ENCODE assay signal across 1 cellular context in the genomic region with DNA sequence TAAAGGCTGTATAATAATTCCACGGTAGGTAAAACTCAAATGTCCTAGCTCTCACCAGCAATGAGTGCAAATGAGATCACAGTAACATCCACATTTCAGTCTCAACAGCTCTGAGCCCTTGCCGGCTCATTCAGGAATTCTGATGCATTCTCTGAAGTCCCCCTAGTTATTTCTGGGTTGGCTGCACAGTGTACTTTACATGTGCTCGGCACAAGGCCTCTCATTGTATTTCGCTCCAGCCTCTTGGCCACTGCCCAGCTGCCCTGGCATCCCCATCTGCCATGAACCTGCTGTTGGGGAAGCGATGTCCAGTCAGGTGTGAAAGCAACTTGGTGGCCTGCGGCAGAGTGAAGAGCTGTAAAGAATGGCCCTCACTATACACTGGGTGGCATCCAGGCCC.
A peak's percentile ranks its signal among the peaks of the same experiment; 100 is the strongest.
TF ChIP-seq lines count a peak whose summit lies in the region.

No MANE protein-coding gene starts in this region.

TF ChIP-seq in Ishikawa, 13 proteins besides CTCF, POLR2A, EP300 and RAD21 (continued from another document):
- TF ChIP-seq, protein P1, sequence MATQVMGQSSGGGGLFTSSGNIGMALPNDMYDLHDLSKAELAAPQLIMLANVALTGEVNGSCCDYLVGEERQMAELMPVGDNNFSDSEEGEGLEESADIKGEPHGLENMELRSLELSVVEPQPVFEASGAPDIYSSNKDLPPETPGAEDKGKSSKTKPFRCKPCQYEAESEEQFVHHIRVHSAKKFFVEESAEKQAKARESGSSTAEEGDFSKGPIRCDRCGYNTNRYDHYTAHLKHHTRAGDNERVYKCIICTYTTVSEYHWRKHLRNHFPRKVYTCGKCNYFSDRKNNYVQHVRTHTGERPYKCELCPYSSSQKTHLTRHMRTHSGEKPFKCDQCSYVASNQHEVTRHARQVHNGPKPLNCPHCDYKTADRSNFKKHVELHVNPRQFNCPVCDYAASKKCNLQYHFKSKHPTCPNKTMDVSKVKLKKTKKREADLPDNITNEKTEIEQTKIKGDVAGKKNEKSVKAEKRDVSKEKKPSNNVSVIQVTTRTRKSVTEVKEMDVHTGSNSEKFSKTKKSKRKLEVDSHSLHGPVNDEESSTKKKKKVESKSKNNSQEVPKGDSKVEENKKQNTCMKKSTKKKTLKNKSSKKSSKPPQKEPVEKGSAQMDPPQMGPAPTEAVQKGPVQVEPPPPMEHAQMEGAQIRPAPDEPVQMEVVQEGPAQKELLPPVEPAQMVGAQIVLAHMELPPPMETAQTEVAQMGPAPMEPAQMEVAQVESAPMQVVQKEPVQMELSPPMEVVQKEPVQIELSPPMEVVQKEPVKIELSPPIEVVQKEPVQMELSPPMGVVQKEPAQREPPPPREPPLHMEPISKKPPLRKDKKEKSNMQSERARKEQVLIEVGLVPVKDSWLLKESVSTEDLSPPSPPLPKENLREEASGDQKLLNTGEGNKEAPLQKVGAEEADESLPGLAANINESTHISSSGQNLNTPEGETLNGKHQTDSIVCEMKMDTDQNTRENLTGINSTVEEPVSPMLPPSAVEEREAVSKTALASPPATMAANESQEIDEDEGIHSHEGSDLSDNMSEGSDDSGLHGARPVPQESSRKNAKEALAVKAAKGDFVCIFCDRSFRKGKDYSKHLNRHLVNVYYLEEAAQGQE (IDR thresholded peaks at IDR 0.05; ENCODE audit: low read depth) = no peak
- TF ChIP-seq TCF12 (IDR thresholded peaks at IDR 0.05; ENCODE audit: low read depth) (peak; percentile 95), NFIC (IDR thresholded peaks at IDR 0.05) (peak; percentile 98), TEAD4 (IDR thresholded peaks at IDR 0.05) (peak; percentile 87), EGR1 (IDR thresholded peaks at IDR 0.05) (no peak), YY1 (IDR thresholded peaks at IDR 0.05; ENCODE audit: low read depth) (peak; percentile 75), ZBTB7A (IDR thresholded peaks at IDR 0.05; ENCODE audit: low read depth) (peak; percentile 57; the same call in 1 of the 2 replicates)
- TF ChIP-seq, protein P2, sequence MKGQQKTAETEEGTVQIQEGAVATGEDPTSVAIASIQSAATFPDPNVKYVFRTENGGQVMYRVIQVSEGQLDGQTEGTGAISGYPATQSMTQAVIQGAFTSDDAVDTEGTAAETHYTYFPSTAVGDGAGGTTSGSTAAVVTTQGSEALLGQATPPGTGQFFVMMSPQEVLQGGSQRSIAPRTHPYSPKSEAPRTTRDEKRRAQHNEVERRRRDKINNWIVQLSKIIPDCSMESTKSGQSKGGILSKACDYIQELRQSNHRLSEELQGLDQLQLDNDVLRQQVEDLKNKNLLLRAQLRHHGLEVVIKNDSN (IDR thresholded peaks at IDR 0.05) = peak; percentile 8; the same call in 1 of the 2 replicates
